11 cellular contexts compared by ENCODE assay signal in genomic region chr5:61177716-61178115, GRCh38.
DNase-seq lines count a peak whose midpoint lies in the region; ATAC-seq lines count a peak whose summit lies in the region.
"Had no signal": no experiment of that assay in that cellular context is flagged by ENCODE, and none has a peak within 500 bp of the region (broad histone marks: within the 10 kb centered on the region; RNA-seq: fewer than 3 reads in every experiment).

No MANE protein-coding gene starts in this region.

- ATAC-seq in GM18870 (IDR thresholded peaks at IDR 0.05; ENCODE audit: unreplicated experiment) (peak; percentile 79), GM21576 (IDR thresholded peaks at IDR 0.05; ENCODE audit: unreplicated experiment) (peak; percentile 84), HG03139 (IDR thresholded peaks at IDR 0.05; ENCODE audit: unreplicated experiment) (peak; percentile 58)
- ATAC-seq: body of pancreas; stimulated activated naive CD8-positive, alpha-beta T cell treated with anti-CD3 and anti-CD28 coated beads, Interleukin-15, amount 100 ng/mL, for 72 hours; T-helper 17 cell had no signal

- DNase-seq in pons (ENCODE audit: low spot score): peak; percentile 43
- DNase-seq in NCI-H2171 treated with DMSO at 0.1 percent for 48 hours (lab: John Stamatoyannopoulos, UW): no peak
- DNase-seq in activated gamma-delta T cell (lab: John Stamatoyannopoulos, UW): no peak
- no peak for DNase-seq in stimulated activated CD4-positive, alpha-beta T cell treated with anti-CD3 and anti-CD28 coated beads, Interleukin-4, amount 100 ng/mL, for 24 hours
- DNase-seq: body of pancreas; Kasumi-1; stimulated activated naive CD8-positive, alpha-beta T cell treated with anti-CD3 and anti-CD28 coated beads, Interleukin-15, amount 100 ng/mL, for 72 hours; T-helper 17 cell had no signal
